20 cellular contexts compared by ENCODE assay signal in genomic region chr6:83368582-83368981, GRCh38.
A peak's percentile ranks its signal among the peaks of the same experiment; 100 is the strongest.
DNase-seq lines count a peak whose midpoint lies in the region; ATAC-seq and TF ChIP-seq lines count a peak whose summit lies in the region.
"Had no signal": no experiment of that assay in that cellular context is flagged by ENCODE, and none has a peak within 500 bp of the region (broad histone marks: within the 10 kb centered on the region; RNA-seq: fewer than 3 reads in every experiment).

No MANE protein-coding gene starts in this region.

- H3K9me3 Mint-ChIP-seq in chondrocyte (ENCODE audit: low read depth) (peaks cover under 1% of the 10 kb centered on the region), nephron (no peaks in the 10 kb centered on the region)
- H3K9me3 Mint-ChIP-seq: CD4-positive, alpha-beta T cell; CD8-positive, alpha-beta T cell had no signal

- no peaks in the 10 kb centered on the region for H3K9me3 ChIP-seq in A673 (ENCODE audit: low read depth, low read length, poor library complexity, severe bottlenecking)
- H3K9me3 ChIP-seq: BLaER1 treated with 17β-estradiol and CSF1 and Interleukin-3, amounts not matched to agents 10 nM and 100 nM; Caco-2 had no signal

- peaks cover 6% of the 10 kb centered on the region for H3K36me3 ChIP-seq in A673 (ENCODE audit: insufficient read depth, low read length, poor library complexity, severe bottlenecking)
- H3K36me3 ChIP-seq: BLaER1 treated with 17β-estradiol and CSF1 and Interleukin-3, amounts not matched to agents 10 nM and 100 nM had no signal

- H3K4me1 Mint-ChIP-seq in chondrocyte (ENCODE audit: low read depth) = peaks cover 85% of the 10 kb centered on the region
- peaks cover 42% of the 10 kb centered on the region for H3K4me1 Mint-ChIP-seq in nephron
- H3K4me1 Mint-ChIP-seq: B cell had no signal

- intact Hi-C loops in A673 (cut with micrococcal nuclease; ENCODE audit: unreplicated experiment) = loop anchor here (2.0 to 10.0 kb wide), 2 partner anchors 146 to 304 kb away; partner anchors contain the start of genes DOP1A and UBE3D

- POLR2A ChIA-PET in A673 (lab: Charles Lee; ENCODE audit: low non-redundant PET) = no interaction called here

- no peaks in the 10 kb centered on the region for H3K27me3 ChIP-seq in A673 (replicated peaks; ENCODE audit: insufficient read depth, low read depth, low read length, poor library complexity)
- H3K27me3 ChIP-seq: BLaER1 treated with 17β-estradiol and CSF1 and Interleukin-3, amounts not matched to agents 10 nM and 100 nM had no signal

- H3K4me3 Mint-ChIP-seq in chondrocyte (ENCODE audit: unreplicated experiment) (no peak overlapping the region), nephron (no peak overlapping the region)
- H3K4me3 Mint-ChIP-seq: B cell; CD4-positive, alpha-beta T cell; CD8-positive, alpha-beta T cell had no signal

- ATAC-seq in HG03342 (IDR thresholded peaks at IDR 0.05; ENCODE audit: unreplicated experiment) = no peak
- ATAC-seq in HG02623 (IDR thresholded peaks at IDR 0.05; ENCODE audit: unreplicated experiment) = no peak
- ATAC-seq: CD8-positive, alpha-beta T cell; GM12878 had no signal

- CTCF ChIA-PET in A673 (lab: Charles Lee) = no interaction called here

- TF ChIP-seq CTCF in A673 (conservative IDR thresholded peaks at IDR 0.05; ENCODE audit: low read depth, low read length) = no peak
- TF ChIP-seq CTCF in chondrocyte (IDR thresholded peaks at IDR 0.05) = no peak
- no peak for TF ChIP-seq CTCF in nephron (IDR thresholded peaks at IDR 0.05; ENCODE audit: unreplicated experiment in 3 of 3)
- no peak for TF ChIP-seq CTCF in GM10266 (IDR thresholded peaks at IDR 0.05; ENCODE audit: control insufficient read depth, insufficient read depth, low read depth, missing control alignments)

- no peak overlapping the region for H3K4me3 ChIP-seq in A673 (ENCODE audit: low read depth, low read length, poor library complexity, severe bottlenecking)
- H3K4me3 ChIP-seq: BLaER1 treated with 17β-estradiol and CSF1 and Interleukin-3, amounts not matched to agents 10 nM and 100 nM; GM12878 had no signal

- H3K27me3 Mint-ChIP-seq in chondrocyte (ENCODE audit: low read depth) (no peaks in the 10 kb centered on the region), nephron (ENCODE audit: low read depth) (no peaks in the 10 kb centered on the region)
- H3K27me3 Mint-ChIP-seq: B cell; CD4-positive, alpha-beta T cell had no signal

- H3K4me1 ChIP-seq in A673 (ENCODE audit: insufficient read depth, low read length, poor library complexity, severe bottlenecking) = peaks cover 79% of the 10 kb centered on the region
- H3K4me1 ChIP-seq: BLaER1 treated with 17β-estradiol and CSF1 and Interleukin-3, amounts not matched to agents 10 nM and 100 nM; Caco-2 had no signal

- no peak for DNase-seq in A673 (ENCODE audit: low spot score)
- DNase-seq in amniotic epithelial cell (ENCODE audit: low read depth) = peak; percentile 63
- no peak for DNase-seq in chondrocyte (ENCODE audit: low spot score)
- no peak for DNase-seq in 8988T
- DNase-seq in GM10266 (ENCODE audit: extremely low spot score) = no peak
- DNase-seq: AML-193; Caco-2; Calu3; CD4-positive, alpha-beta T cell; CD8-positive, alpha-beta T cell; DMS79 treated with DMSO at 0.1 percent for 48 hours; GF-D8 had no signal

- H3K36me3 Mint-ChIP-seq in chondrocyte (ENCODE audit: low read depth) (peaks cover 10% of the 10 kb centered on the region), nephron (ENCODE audit: low read depth) (no peaks in the 10 kb centered on the region)
- H3K36me3 Mint-ChIP-seq: CD8-positive, alpha-beta T cell had no signal

- H3K27ac ChIP-seq in A673 (ENCODE audit: low read depth, low read length, poor library complexity, severe bottlenecking) = peak overlapping the region; percentile 95
- H3K27ac ChIP-seq: 22Rv1; BLaER1 treated with 17β-estradiol and CSF1 and Interleukin-3, amounts not matched to agents 10 nM and 100 nM; C4-2B had no signal

- BruUV-seq in A673 (replicated peaks; lab: Mats Ljungman, UMichigan) = no TSS peak

- H3K27ac Mint-ChIP-seq in chondrocyte (ENCODE audit: unreplicated experiment) = peak overlapping the region; percentile 98
- peak overlapping the region in 2 of 3 experiments; percentile 38 to 93 for H3K27ac Mint-ChIP-seq in nephron
- H3K27ac Mint-ChIP-seq: B cell; CD4-positive, alpha-beta T cell; CD8-positive, alpha-beta T cell had no signal
